In the genomic region with DNA sequence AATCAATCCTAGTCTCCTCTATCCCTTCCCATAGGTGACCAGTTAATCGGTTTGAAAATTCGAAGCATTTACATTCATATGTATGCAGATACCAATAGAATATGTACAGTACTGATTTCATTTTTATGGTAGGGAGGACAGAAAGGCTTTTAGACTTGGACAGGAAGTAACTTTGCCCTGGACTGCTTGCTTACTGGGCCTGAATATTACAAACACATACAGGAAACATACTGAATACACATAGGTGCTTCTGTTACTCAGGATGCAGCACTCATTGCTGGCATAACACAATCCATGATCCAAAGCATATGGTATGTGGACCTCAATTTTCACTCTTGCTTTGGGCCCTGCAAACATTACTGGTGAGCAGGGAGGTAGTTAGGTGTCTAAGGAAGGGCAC, we compare ENCODE assay signal across 33 cellular contexts.
"Had no signal": no experiment of that assay in that cellular context is flagged by ENCODE, and none has a peak within 500 bp of the region (broad histone marks: within the 10 kb centered on the region; RNA-seq: fewer than 3 reads in every experiment).

No MANE protein-coding gene starts in this region.

- H3K4me1 Mint-ChIP-seq: activated B cell treated with CpG ODN at 0.5 μM for 24 hours; activated CD4-positive, alpha-beta memory T cell treated with anti-CD3 and anti-CD28 coated beads, Interleukin-2, amount 10 ng/mL, durations not matched to agents 7 days and 5 days; activated naive CD4-positive, alpha-beta T cell treated with anti-CD3 and anti-CD28 coated beads, Interleukin-2, amount 10 ng/mL, durations not matched to agents 7 days and 5 days; activated naive CD8-positive, alpha-beta T cell treated with anti-CD3 and anti-CD28 coated beads, Interleukin-2, amount 10 ng/mL, durations not matched to agents 7 days and 5 days; brain; central memory CD8-positive, alpha-beta T cell; T-helper 17 cell had no signal

- H3K9me3 Mint-ChIP-seq: activated B cell treated with CpG ODN at 0.5 μM for 24 hours; activated naive CD4-positive, alpha-beta T cell treated with anti-CD3 and anti-CD28 coated beads, Interleukin-2, amount 10 ng/mL, durations not matched to agents 7 days and 5 days; activated T-cell treated with anti-CD3 and anti-CD28 coated beads, Interleukin-2, amount 50 U/mL, for 24 hours; activated T-cell treated with anti-CD3 and anti-CD28 coated beads, Interleukin-2, amount 50 U/mL, for 72 hours; central memory CD8-positive, alpha-beta T cell; dendritic cell treated with granulocyte-macrophage colony-stimulating factor and Interleukin-4, amounts not matched to agents 40 ng/mL and 50 ng/mL, for 4 days; effector memory CD8-positive, alpha-beta T cell; T-helper 2 cell treated with Interferon-gamma antibody and Interleukin-4, amounts not matched to agents 5 μg/mL and 100 μg/mL, for 36 hours had no signal

- H3K4me1 ChIP-seq: ascending aorta, breast epithelium, esophagus muscularis mucosa, foreskin keratinocyte, gastrocnemius medialis, heart left ventricle had no signal

- H3K27ac ChIP-seq: ascending aorta, breast epithelium, cardiac muscle cell, coronary artery, esophagus muscularis mucosa, foreskin keratinocyte, gastrocnemius medialis, heart left ventricle, WERI-Rb-1 had no signal

- H3K27me3 Mint-ChIP-seq: activated CD4-positive, alpha-beta memory T cell treated with anti-CD3 and anti-CD28 coated beads, Interleukin-2, amount 10 ng/mL, durations not matched to agents 7 days and 5 days; activated naive CD4-positive, alpha-beta T cell treated with anti-CD3 and anti-CD28 coated beads, Interleukin-2, amount 10 ng/mL, durations not matched to agents 7 days and 5 days; activated T-cell treated with anti-CD3 and anti-CD28 coated beads, Interleukin-2, amount 50 U/mL, for 24 hours; central memory CD8-positive, alpha-beta T cell; dendritic cell treated with granulocyte-macrophage colony-stimulating factor and Interleukin-4, amounts not matched to agents 40 ng/mL and 50 ng/mL, for 4 days; effector memory CD8-positive, alpha-beta T cell; T-helper 17 cell had no signal

- H3K4me3 ChIP-seq: ascending aorta, breast epithelium, cardiac muscle cell, coronary artery, esophagus muscularis mucosa, gastrocnemius medialis, heart left ventricle had no signal

- DNase-seq: activated B cell treated with CpG ODN at 0.5 μM for 24 hours; activated CD4-positive, alpha-beta memory T cell treated with anti-CD3 and anti-CD28 coated beads, Interleukin-2, amount 10 ng/mL, durations not matched to agents 7 days and 5 days; activated CD4-positive, alpha-beta T cell treated with anti-CD3 and anti-CD28 coated beads for 48 hours; activated CD4-positive, alpha-beta T cell treated with anti-CD3 and anti-CD28 coated beads, Interleukin-2, amount 50 U/mL, for 4 hours; activated CD8-positive, alpha-beta memory T cell treated with anti-CD3 and anti-CD28 coated beads, Interleukin-2, amount 50 U/mL, for 48 hours; activated gamma-delta T cell; activated naive CD4-positive, alpha-beta T cell; activated naive CD4-positive, alpha-beta T cell treated with anti-CD3 and anti-CD28 coated beads, Interleukin-2, amount 10 ng/mL, durations not matched to agents 7 days and 5 days; activated naive CD8-positive, alpha-beta T cell treated with anti-CD3 and anti-CD28 coated beads, Interleukin-2, amount 10 ng/mL, durations not matched to agents 7 days and 5 days; activated T-cell treated with anti-CD3 and anti-CD28 coated beads for 4 hours; activated T-cell treated with anti-CD3 and anti-CD28 coated beads, Interleukin-2, amount 50 U/mL, for 24 hours; activated T-cell treated with anti-CD3 and anti-CD28 coated beads, Interleukin-2, amount 50 U/mL, for 72 hours; effector CD4-positive, alpha-beta T cell; effector memory CD8-positive, alpha-beta T cell; erythroblast; foreskin keratinocyte; gastrocnemius medialis; glutamatergic neuron; heart left ventricle; T-helper 17 cell; T1000; WERI-Rb-1 had no signal

- ATAC-seq: activated CD4-positive, CD25-positive, alpha-beta regulatory T cell treated with anti-CD3 and anti-CD28 coated beads, Interleukin-2, amount 50 U/mL, for 24 hours; activated naive CD4-positive, alpha-beta T cell treated with anti-CD3 and anti-CD28 coated beads, Interleukin-2, amount 50 U/mL, for 72 hours; activated T-cell treated with anti-CD3 and anti-CD28 coated beads, Interleukin-2, amount 50 U/mL, for 72 hours; effector memory CD8-positive, alpha-beta T cell; foreskin keratinocyte; gastrocnemius medialis; heart left ventricle; T-helper 17 cell had no signal

- H3K27me3 ChIP-seq: ascending aorta, breast epithelium, cardiac muscle cell, esophagus muscularis mucosa, foreskin keratinocyte, gastrocnemius medialis, heart left ventricle had no signal

- H3K9me3 ChIP-seq: ascending aorta, breast epithelium, esophagus muscularis mucosa, gastrocnemius medialis had no signal

- H3K36me3 ChIP-seq: breast epithelium, cardiac muscle cell, esophagus muscularis mucosa, gastrocnemius medialis, heart left ventricle, WERI-Rb-1 had no signal

- H3K27ac Mint-ChIP-seq: activated B cell treated with CpG ODN at 0.5 μM for 24 hours; activated CD4-positive, alpha-beta memory T cell treated with anti-CD3 and anti-CD28 coated beads, Interleukin-2, amount 10 ng/mL, durations not matched to agents 7 days and 5 days; activated naive CD4-positive, alpha-beta T cell treated with anti-CD3 and anti-CD28 coated beads, Interleukin-2, amount 10 ng/mL, durations not matched to agents 7 days and 5 days; activated naive CD4-positive, alpha-beta T cell treated with anti-CD3 and anti-CD28 coated beads, Interleukin-2, amount 50 U/mL, for 72 hours; activated naive CD8-positive, alpha-beta T cell treated with anti-CD3 and anti-CD28 coated beads, Interleukin-2, amount 10 ng/mL, durations not matched to agents 7 days and 5 days; activated T-cell treated with anti-CD3 and anti-CD28 coated beads, Interleukin-2, amount 50 U/mL, for 24 hours; activated T-cell treated with anti-CD3 and anti-CD28 coated beads, Interleukin-2, amount 50 U/mL, for 72 hours; brain; dendritic cell treated with granulocyte-macrophage colony-stimulating factor and Interleukin-4, amounts not matched to agents 40 ng/mL and 50 ng/mL, for 4 days; effector memory CD8-positive, alpha-beta T cell; T-helper 17 cell; T-helper 2 cell treated with Interferon-gamma antibody and Interleukin-4, amounts not matched to agents 5 μg/mL and 100 μg/mL, for 36 hours had no signal

- H3K36me3 Mint-ChIP-seq: activated naive CD4-positive, alpha-beta T cell treated with anti-CD3 and anti-CD28 coated beads, Interleukin-2, amount 10 ng/mL, durations not matched to agents 7 days and 5 days; activated naive CD4-positive, alpha-beta T cell treated with anti-CD3 and anti-CD28 coated beads, Interleukin-2, amount 50 U/mL, for 72 hours; brain had no signal

- H3K4me3 Mint-ChIP-seq: activated B cell treated with CpG ODN at 0.5 μM for 24 hours; activated CD4-positive, alpha-beta memory T cell treated with anti-CD3 and anti-CD28 coated beads, Interleukin-2, amount 10 ng/mL, durations not matched to agents 7 days and 5 days; activated naive CD4-positive, alpha-beta T cell treated with anti-CD3 and anti-CD28 coated beads, Interleukin-2, amount 10 ng/mL, durations not matched to agents 7 days and 5 days; activated naive CD8-positive, alpha-beta T cell treated with anti-CD3 and anti-CD28 coated beads, Interleukin-2, amount 10 ng/mL, durations not matched to agents 7 days and 5 days; activated T-cell treated with anti-CD3 and anti-CD28 coated beads, Interleukin-2, amount 50 U/mL, for 24 hours; activated T-cell treated with anti-CD3 and anti-CD28 coated beads, Interleukin-2, amount 50 U/mL, for 72 hours; brain; central memory CD8-positive, alpha-beta T cell; dendritic cell treated with granulocyte-macrophage colony-stimulating factor and Interleukin-4, amounts not matched to agents 40 ng/mL and 50 ng/mL, for 4 days; effector memory CD8-positive, alpha-beta T cell; T-helper 17 cell; T-helper 2 cell treated with Interferon-gamma antibody and Interleukin-4, amounts not matched to agents 5 μg/mL and 100 μg/mL, for 36 hours had no signal
